Comparison of ENCODE assay signal across 19 cellular contexts in genomic region chr5:1749346-1750124, GRCh38.
"Had no signal": no experiment of that assay in that cellular context is flagged by ENCODE, and none has a peak within 500 bp of the region (broad histone marks: within the 10 kb centered on the region; RNA-seq: fewer than 3 reads in every experiment).

No MANE protein-coding gene starts in this region.

- H3K4me1 ChIP-seq: foreskin keratinocyte had no signal

- H3K4me1 Mint-ChIP-seq: activated T-helper 17 cell treated with anti-CD3 and anti-CD28 coated beads, Interleukin-2, amount 50 U/mL, for 72 hours; brain; central memory CD8-positive, alpha-beta T cell; T-cell had no signal

- H3K36me3 Mint-ChIP-seq: activated naive CD4-positive, alpha-beta T cell treated with anti-CD3 and anti-CD28 coated beads, Interleukin-2, amount 50 U/mL, for 72 hours; brain; T-cell had no signal

- H3K9me3 Mint-ChIP-seq: activated naive CD4-positive, alpha-beta T cell treated with anti-CD3 and anti-CD28 coated beads, Interleukin-2, amount 50 U/mL, for 72 hours; activated T-helper 17 cell treated with anti-CD3 and anti-CD28 coated beads, Interleukin-2, amount 50 U/mL, for 72 hours; central memory CD8-positive, alpha-beta T cell; nephron progenitor cell; T-cell had no signal

- DNase-seq: activated CD4-positive, alpha-beta T cell treated with anti-CD3 and anti-CD28 coated beads for 1 hour; activated CD4-positive, alpha-beta T cell treated with anti-CD3 and anti-CD28 coated beads, Interleukin-2, amount 50 U/mL, for 4 hours; amygdala; effector memory CD4-positive, alpha-beta T cell; foreskin keratinocyte; left ventricle myocardium superior; mesendoderm; nephron progenitor cell; occipital lobe; SHP77; SK-N-SH; stimulated activated naive CD8-positive, alpha-beta T cell treated with anti-CD3 and anti-CD28 coated beads, Interleukin-15, Interleukin-2, amounts not matched to agents 100 U/mL and 50 U/mL, for 24 hours; T-cell; T-helper 9 cell had no signal

- H3K27ac ChIP-seq: foreskin keratinocyte, skin epidermis had no signal

- H3K9me3 ChIP-seq: SK-N-SH had no signal

- H3K4me3 ChIP-seq: skin epidermis had no signal

- H3K4me3 Mint-ChIP-seq: activated T-helper 17 cell treated with anti-CD3 and anti-CD28 coated beads, Interleukin-2, amount 50 U/mL, for 72 hours; brain; central memory CD8-positive, alpha-beta T cell; nephron progenitor cell; T-cell had no signal

- H3K27me3 ChIP-seq: foreskin keratinocyte had no signal

- H3K27ac Mint-ChIP-seq: activated naive CD4-positive, alpha-beta T cell treated with anti-CD3 and anti-CD28 coated beads, Interleukin-2, amount 50 U/mL, for 72 hours; activated T-helper 17 cell treated with anti-CD3 and anti-CD28 coated beads, Interleukin-2, amount 50 U/mL, for 72 hours; brain; nephron progenitor cell; T-cell had no signal

- ATAC-seq: activated naive CD4-positive, alpha-beta T cell treated with anti-CD3 and anti-CD28 coated beads, Interleukin-2, amount 50 U/mL, for 72 hours; activated T-helper 17 cell treated with anti-CD3 and anti-CD28 coated beads, Interleukin-2, amount 50 U/mL, for 72 hours; foreskin keratinocyte; left ventricle myocardium superior; stimulated activated naive CD8-positive, alpha-beta T cell treated with anti-CD3 and anti-CD28 coated beads, Interleukin-15, Interleukin-2, amounts not matched to agents 100 U/mL and 50 U/mL, for 24 hours; T-cell had no signal
